Comparison of ENCODE assay signal across 19 cellular contexts in the genomic region with DNA sequence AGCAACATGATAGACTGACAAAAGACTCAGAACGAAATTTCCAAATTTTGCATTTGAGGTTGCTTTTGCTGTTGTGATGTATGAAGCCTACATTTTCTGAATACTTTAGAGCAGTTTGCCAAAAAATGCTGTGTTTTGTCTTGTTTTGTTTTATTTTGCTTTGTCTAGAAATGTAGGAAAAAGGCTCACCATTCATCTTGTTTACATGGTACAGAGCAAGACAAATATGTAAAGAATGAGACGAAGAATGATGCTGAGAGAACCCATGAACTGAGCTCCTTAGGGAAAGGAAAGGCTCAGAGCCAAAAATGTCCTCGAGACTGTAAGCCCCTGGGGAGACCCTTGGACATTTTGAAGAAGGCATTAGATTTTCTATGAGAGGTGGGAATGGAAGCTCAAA. TPM values are rescaled to one million over a fixed set of nuclear protein-coding genes. Genes with fewer than 3 reads are reported as not detected.
DNase-seq lines count a peak whose midpoint lies in the region; ATAC-seq, FAIRE-seq and TF ChIP-seq lines count a peak whose summit lies in the region.
"Had no signal": no experiment of that assay in that cellular context is flagged by ENCODE, and none has a peak within 500 bp of the region (broad histone marks: within the 10 kb centered on the region; RNA-seq: fewer than 3 reads in every experiment).

No MANE protein-coding gene starts in this region.

- in situ Hi-C loops in SK-MEL-5 (cut with HindIII; ENCODE audit: low pct_unique_long_range_greater_than_20kb, low sequenced_read_pairs), result no loop called here

- no peak for ATAC-seq in WTC11
- ATAC-seq: A549, K562, PC-3 had no signal

- H3K36me3 Mint-ChIP-seq in nephron (ENCODE audit: low read depth) (no peaks in the 10 kb centered on the region), WTC11 (peaks cover 11% of the 10 kb centered on the region)
- H3K36me3 Mint-ChIP-seq: CD4-positive, CD25-positive, alpha-beta regulatory T cell had no signal

- no peak for TF ChIP-seq CTCF in nephron (IDR thresholded peaks at IDR 0.05; ENCODE audit: unreplicated experiment in 3 of 3)
- TF ChIP-seq CTCF in WTC11 (IDR thresholded peaks at IDR 0.05), result no peak

- H3K4me3 Mint-ChIP-seq in nephron (no peak overlapping the region), WTC11 (no peak overlapping the region)
- H3K4me3 Mint-ChIP-seq: CD4-positive, CD25-positive, alpha-beta regulatory T cell; H9 had no signal

- POLR2A ChIA-PET in WTC11 (lab: Charles Lee), result no interaction called here

- FAIRE-seq in endometrium (lab: Jason Lieb, UNC), result peak; percentile 87
- FAIRE-seq: A549, GM12892, GM19239, K562 had no signal

- H3K27me3 Mint-ChIP-seq in nephron (ENCODE audit: low read depth), result no peaks in the 10 kb centered on the region
- H3K27me3 Mint-ChIP-seq in WTC11 (ENCODE audit: low read depth), result peaks cover 27% of the 10 kb centered on the region

- DNase-seq in AG08396 (ENCODE audit: low spot score) (peak; percentile 5), SK-MEL-5 (ENCODE audit: low read depth, low spot score) (peak; percentile 50), WTC11 (ENCODE audit: low spot score) (no peak)
- no peak for DNase-seq in activated CD4-positive, CD25-positive, alpha-beta regulatory T cell (lab: John Stamatoyannopoulos, UW)
- no peak for DNase-seq in NK-92 treated with Interleukin-12 subunit alpha and Interleukin-12 subunit beta, amount 100 ng/mL, for 24 hours (lab: John Stamatoyannopoulos, UW)
- DNase-seq: CD4-positive, CD25-positive, alpha-beta regulatory T cell; DMS79; GDM1; H9; NCI-H1436 treated with DMSO at 0.1 percent for 48 hours; NCI-H345; NCI-H526 treated with DMSO at 0.1 percent for 48 hours; PC-3 had no signal

- CTCF ChIA-PET in WTC11 (lab: Charles Lee), result interaction anchor here (0.6 kb wide), 1 partner anchor 507 kb away, joined by 3 read pairs; no protein-coding TSS in a partner anchor

- H3K4me1 Mint-ChIP-seq in nephron (peaks cover 34% of the 10 kb centered on the region), WTC11 (peaks cover 6% of the 10 kb centered on the region)
- H3K4me1 Mint-ChIP-seq: CD4-positive, CD25-positive, alpha-beta regulatory T cell had no signal

- H3K27ac Mint-ChIP-seq in nephron, result peak overlapping the region in 2 of 3 experiments; percentile 23 to 24
- no peak overlapping the region for H3K27ac Mint-ChIP-seq in WTC11
- H3K27ac Mint-ChIP-seq: CD4-positive, CD25-positive, alpha-beta regulatory T cell; H9 had no signal

- H3K9me3 Mint-ChIP-seq in nephron (no peaks in the 10 kb centered on the region), WTC11 (peaks cover 16% of the 10 kb centered on the region)

TF ChIP-seq in WTC11, 78 proteins besides CTCF, POLR2A, EP300 and RAD21:
- TF ChIP-seq, protein P1, sequence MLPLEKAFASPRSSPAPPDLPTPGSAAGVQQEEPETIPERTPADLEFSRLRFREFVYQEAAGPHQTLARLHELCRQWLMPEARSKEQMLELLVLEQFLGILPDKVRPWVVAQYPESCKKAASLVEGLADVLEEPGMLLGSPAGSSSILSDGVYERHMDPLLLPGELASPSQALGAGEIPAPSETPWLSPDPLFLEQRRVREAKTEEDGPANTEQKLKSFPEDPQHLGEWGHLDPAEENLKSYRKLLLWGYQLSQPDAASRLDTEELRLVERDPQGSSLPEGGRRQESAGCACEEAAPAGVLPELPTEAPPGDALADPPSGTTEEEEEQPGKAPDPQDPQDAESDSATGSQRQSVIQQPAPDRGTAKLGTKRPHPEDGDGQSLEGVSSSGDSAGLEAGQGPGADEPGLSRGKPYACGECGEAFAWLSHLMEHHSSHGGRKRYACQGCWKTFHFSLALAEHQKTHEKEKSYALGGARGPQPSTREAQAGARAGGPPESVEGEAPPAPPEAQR (CRISPR knock-in tag; IDR thresholded peaks at IDR 0.05), result no peak

RNA-seq across cellular contexts. Expression of gene SPART, which starts 6.8 kb away (rescaled TPM):
- 143 and 154 TPM in 2 replicates for total RNA-seq in SK-MEL-5 (2014; rRNA removed; shearing (Covaris generic))
- polyA plus RNA-seq in SK-MEL-5 (2015; cell fraction: cytosol; rRNA removed), result 60.5 and 88.7 TPM in 2 replicates
- 95.0 and 114 TPM in 2 replicates for polyA plus RNA-seq in SK-MEL-5 (2015; cell fraction: nucleus; rRNA removed)
- 88.8 to 95.7 TPM (median 95.7 TPM) in 3 replicates for total RNA-seq in WTC11 (2021)

RNA-seq across cellular contexts. Expression of gene CCDC169, which starts 55.4 kb away (rescaled TPM):
- total RNA-seq in SK-MEL-5 (2014; rRNA removed; shearing (Covaris generic)), result 1.7 and 1.9 TPM in 2 replicates
- 1.0 and 1.6 TPM in 2 replicates for polyA plus RNA-seq in SK-MEL-5 (2015; cell fraction: cytosol; rRNA removed)
- polyA plus RNA-seq in SK-MEL-5 (2015; cell fraction: nucleus; rRNA removed), result 4.1 and 4.9 TPM in 2 replicates
- total RNA-seq in WTC11 (2021), result 36.8 to 41.8 TPM (median 39.8 TPM) in 3 replicates
- total RNA-seq: CD4-positive, CD25-positive, alpha-beta regulatory T cell had no signal
- polyA plus RNA-seq: CD4-positive, CD25-positive, alpha-beta regulatory T cell had no signal

Comparison
In these comparisons a context has a peak if more than half of its experiments do, and no peak if none do; other contexts are left out.
1. DNase-seq: peak in AG08396 (single experiment) and SK-MEL-5 (single experiment); none in activated CD4-positive, CD25-positive, alpha-beta regulatory T cell (0 of 4), NK-92 treated with Interleukin-12 subunit alpha and Interleukin-12 subunit beta, amount 100 ng/mL, for 24 hours (single experiment) and WTC11 (single experiment).
2. RNA of gene CCDC169, which starts 55.4 kb away (total RNA-seq): 36.8 to 41.8 TPM in WTC11; 1.7 to 1.9 TPM in SK-MEL-5; every median in the first group is over 10 times any median in the second.